9 cellular contexts compared by ENCODE assay signal in the genomic region with DNA sequence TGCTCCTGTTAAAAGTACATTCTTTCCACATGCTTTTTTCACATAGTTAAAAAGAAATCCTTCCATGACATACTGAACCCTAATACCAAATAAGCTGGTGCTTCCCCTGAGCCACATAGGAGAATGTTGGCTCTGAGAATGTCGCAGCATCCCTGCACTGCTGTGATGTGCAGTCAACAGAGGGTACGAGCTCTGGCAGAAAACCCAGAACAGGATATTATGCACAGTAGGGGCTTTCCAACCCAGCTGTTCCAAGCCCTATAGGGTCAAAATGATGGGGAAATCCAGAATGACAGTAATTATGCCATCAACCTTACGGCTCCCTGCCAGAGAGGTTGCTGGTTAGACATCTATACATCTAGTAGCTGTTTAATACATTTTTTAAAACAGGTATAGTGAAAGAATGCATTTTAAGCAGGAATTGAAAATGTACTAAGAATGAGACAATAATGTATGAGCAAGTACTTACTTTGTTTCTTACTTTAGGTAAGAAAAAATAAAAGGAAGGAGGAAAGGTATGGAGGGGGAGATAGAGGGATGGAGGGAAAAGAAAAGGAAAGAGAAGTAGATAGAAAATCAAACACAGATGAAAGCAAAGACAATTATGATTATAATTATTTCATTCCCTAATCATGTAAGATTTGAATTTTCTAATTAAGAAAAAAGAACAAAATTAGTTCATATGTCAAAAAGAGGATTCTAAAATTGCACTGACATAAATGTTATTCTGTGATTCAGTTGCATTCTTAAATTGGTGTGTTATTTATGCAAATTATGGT.
DNase-seq lines count a peak whose midpoint lies in the region; ATAC-seq, FAIRE-seq and TF ChIP-seq lines count a peak whose summit lies in the region.
"Had no signal": no experiment of that assay in that cellular context is flagged by ENCODE, and none has a peak within 500 bp of the region (broad histone marks: within the 10 kb centered on the region; RNA-seq: fewer than 3 reads in every experiment).

No MANE protein-coding gene starts in this region.

- H3F3A ChIP-seq in SU-DHL-6 (ENCODE audit: insufficient read depth) = no peaks in the 10 kb centered on the region

- H3K9ac ChIP-seq in SU-DHL-6 (ENCODE audit: low read length) = no peak overlapping the region

- H2AFZ ChIP-seq in SU-DHL-6 (ENCODE audit: low read depth, low read length, severe bottlenecking) = peak overlapping the region; percentile 1

- no peaks in the 10 kb centered on the region for H4K20me1 ChIP-seq in SU-DHL-6 (ENCODE audit: low read depth, low read length)

- H3K27ac ChIP-seq in SU-DHL-6 (ENCODE audit: low read depth, low read length) = peak overlapping the region; percentile 61

- H3K27me3 ChIP-seq in SU-DHL-6 (ENCODE audit: low read length) = no peaks in the 10 kb centered on the region

- TF ChIP-seq CTCF in SU-DHL-6 (IDR thresholded peaks at IDR 0.05; ENCODE audit: insufficient read depth, low read length, poor library complexity, severe bottlenecking) = no peak

- H3K36me3 ChIP-seq in SU-DHL-6 (ENCODE audit: low read length) = no peaks in the 10 kb centered on the region

- H3K9me2 ChIP-seq in SU-DHL-6 (replicated peaks; ENCODE audit: insufficient read depth, low read length) = no peaks in the 10 kb centered on the region

- no peak overlapping the region for H3K4me3 ChIP-seq in SU-DHL-6 (ENCODE audit: insufficient read depth, low read length, poor library complexity, severe bottlenecking)
- H3K4me3 ChIP-seq: lung had no signal

- peak overlapping the region; percentile 53 for H3K4me2 ChIP-seq in SU-DHL-6 (ENCODE audit: low read depth, low read length, poor library complexity, severe bottlenecking)

- H3K9me3 ChIP-seq in SU-DHL-6 (ENCODE audit: insufficient read depth, low read length) = no peaks in the 10 kb centered on the region

- TF ChIP-seq POLR2A in GM12891 (IDR thresholded peaks at IDR 0.05; ENCODE audit: low read depth, low read length) = no peak

- H3K79me2 ChIP-seq in SU-DHL-6 (ENCODE audit: insufficient read depth, low read length) = no peaks in the 10 kb centered on the region

- no peak for DNase-seq in GM12891 (ENCODE audit: insufficient read length, low spot score)
- no peak for DNase-seq in NCI-H526 treated with DMSO at 0.1 percent for 48 hours (lab: John Stamatoyannopoulos, UW)
- DNase-seq in Kasumi-1 (lab: John Stamatoyannopoulos, UW) = no peak
- DNase-seq in nucleus accumbens (lab: John Stamatoyannopoulos, UW) = no peak
- DNase-seq in left lobe of liver (ENCODE audit: low spot score) = no peak

- peak; percentile 89 for FAIRE-seq in GM12891 (lab: Jason Lieb, UNC)

- peak; percentile 57 for ATAC-seq in GM21786 (IDR thresholded peaks at IDR 0.05; ENCODE audit: unreplicated experiment)
- ATAC-seq in esophagus mucosa = peak; percentile 34
- no peak for ATAC-seq in left lobe of liver

TF ChIP-seq in GM12891, 5 proteins besides CTCF, POLR2A, EP300 and RAD21:
- TF ChIP-seq POLR2AphosphoS5 (IDR thresholded peaks at IDR 0.05; ENCODE audit: low read depth, low read length) (no peak), POU2F2 (IDR thresholded peaks at IDR 0.05; ENCODE audit: low read depth, low read length) (peak; percentile 89)
